ENCODE assay signal across 17 cellular contexts in genomic region chr1:98328855-98329254, GRCh38.
DNase-seq lines count a peak whose midpoint lies in the region; ATAC-seq and TF ChIP-seq lines count a peak whose summit lies in the region.
"Had no signal": no experiment of that assay in that cellular context is flagged by ENCODE, and none has a peak within 500 bp of the region (broad histone marks: within the 10 kb centered on the region; RNA-seq: fewer than 3 reads in every experiment).

No MANE protein-coding gene starts in this region.

- TF ChIP-seq CTCF in endodermal cell (conservative IDR thresholded peaks at IDR 0.05) (no peak), osteocyte (IDR thresholded peaks at IDR 0.05) (no peak), natural killer cell (IDR thresholded peaks at IDR 0.05) (no peak)

- H3K36me3 Mint-ChIP-seq in activated T-cell treated with anti-CD3 and anti-CD28 coated beads, Interleukin-2, amount 50 U/mL, for 72 hours (ENCODE audit: insufficient read depth in 2 of 2) = no peaks in the 10 kb centered on the region
- H3K36me3 Mint-ChIP-seq in endodermal cell (ENCODE audit: low read depth) (no peaks in the 10 kb centered on the region), osteocyte (ENCODE audit: unreplicated experiment) (no peaks in the 10 kb centered on the region), natural killer cell (no peaks in the 10 kb centered on the region)

- H3K27me3 ChIP-seq in endodermal cell (ENCODE audit: control insufficient read depth, insufficient read depth, low read length, poor library complexity, severe bottlenecking) = no peaks in the 10 kb centered on the region
- H3K27me3 ChIP-seq: BLaER1 treated with 17β-estradiol and CSF1 and Interleukin-3, amounts not matched to agents 10 nM and 100 nM had no signal

- H3K9me3 Mint-ChIP-seq in activated T-cell treated with anti-CD3 and anti-CD28 coated beads, Interleukin-2, amount 50 U/mL, for 72 hours = no peaks in the 10 kb centered on the region
- H3K9me3 Mint-ChIP-seq in endodermal cell (no peaks in the 10 kb centered on the region), osteocyte (ENCODE audit: unreplicated experiment) (no peaks in the 10 kb centered on the region), natural killer cell (no peaks in the 10 kb centered on the region)
- H3K9me3 Mint-ChIP-seq: CD8-positive, alpha-beta memory T cell; H9 had no signal

- H3K27me3 Mint-ChIP-seq in activated T-cell treated with anti-CD3 and anti-CD28 coated beads, Interleukin-2, amount 50 U/mL, for 72 hours (ENCODE audit: low read depth) = no peaks in the 10 kb centered on the region
- H3K27me3 Mint-ChIP-seq in endodermal cell (ENCODE audit: insufficient read depth) (peaks cover 7% of the 10 kb centered on the region), osteocyte (ENCODE audit: unreplicated experiment) (no peaks in the 10 kb centered on the region), natural killer cell (ENCODE audit: low read depth in 2 of 2) (peaks cover 0 to 4% of the 10 kb centered on the region in 2 donors)
- H3K27me3 Mint-ChIP-seq: B cell; CD8-positive, alpha-beta memory T cell had no signal

- no peak for DNase-seq in activated T-cell treated with anti-CD3 and anti-CD28 coated beads, Interleukin-2, amount 50 U/mL, for 72 hours
- no peak for DNase-seq in activated T-cell treated with anti-CD3 and anti-CD28 coated beads, Interleukin-2, amount 50 U/mL, for 1 hour
- DNase-seq in M059J (ENCODE audit: low read depth) (peak; percentile 22), endodermal cell (no peak), osteocyte (ENCODE audit: extremely low spot score, unreplicated experiment) (no peak), natural killer cell (no peak)
- DNase-seq: 8988T; CD8-positive, alpha-beta memory T cell; COR-L47; DMS79 treated with DMSO at 0.1 percent for 48 hours; GF-D8; H9 had no signal

- H3K27ac Mint-ChIP-seq in activated T-cell treated with anti-CD3 and anti-CD28 coated beads, Interleukin-2, amount 50 U/mL, for 72 hours = peak overlapping the region; percentile 35
- no peak overlapping the region for H3K27ac Mint-ChIP-seq in endodermal cell
- H3K27ac Mint-ChIP-seq in osteocyte (ENCODE audit: unreplicated experiment) = peak overlapping the region; percentile 69
- no peak overlapping the region for H3K27ac Mint-ChIP-seq in natural killer cell
- H3K27ac Mint-ChIP-seq: B cell; CD8-positive, alpha-beta memory T cell had no signal

- peak overlapping the region; percentile 59 for H3K4me3 ChIP-seq in endodermal cell (ENCODE audit: low read length)
- H3K4me3 ChIP-seq: BLaER1 treated with 17β-estradiol and CSF1 and Interleukin-3, amounts not matched to agents 10 nM and 100 nM; K562 had no signal

- no peak overlapping the region for H3K4me3 Mint-ChIP-seq in activated T-cell treated with anti-CD3 and anti-CD28 coated beads, Interleukin-2, amount 50 U/mL, for 72 hours
- H3K4me3 Mint-ChIP-seq in endodermal cell (no peak overlapping the region), osteocyte (ENCODE audit: unreplicated experiment) (no peak overlapping the region), natural killer cell (no peak overlapping the region)
- H3K4me3 Mint-ChIP-seq: B cell; CD8-positive, alpha-beta memory T cell; H9 had no signal

- no peaks in the 10 kb centered on the region for H3K9me3 ChIP-seq in endodermal cell (ENCODE audit: control insufficient read depth, low read length)

- H3K9ac ChIP-seq in endodermal cell (ENCODE audit: extremely low read depth, low read length, poor library complexity, severe bottlenecking) = no peak overlapping the region
- H3K9ac ChIP-seq: BLaER1 treated with 17β-estradiol and CSF1 and Interleukin-3, amounts not matched to agents 10 nM and 100 nM had no signal

- intact Hi-C loops in natural killer cell (cut with micrococcal nuclease) = no loop called here

- ATAC-seq in activated T-cell treated with anti-CD3 and anti-CD28 coated beads, Interleukin-2, amount 50 U/mL, for 72 hours (replicated peaks in 1 of 2) = no peak
- ATAC-seq in HG03571 (IDR thresholded peaks at IDR 0.05; ENCODE audit: unreplicated experiment) = no peak
- ATAC-seq in GM21528 (IDR thresholded peaks at IDR 0.05; ENCODE audit: low FRiP score, unreplicated experiment) = no peak
- no peak for ATAC-seq in natural killer cell
- ATAC-seq: K562 had no signal

- no peak overlapping the region for H3K27ac ChIP-seq in endodermal cell (ENCODE audit: low read depth, low read length)
- H3K27ac ChIP-seq: BLaER1 treated with 17β-estradiol and CSF1 and Interleukin-3, amounts not matched to agents 10 nM and 100 nM had no signal

- peaks cover 11% of the 10 kb centered on the region for H3K4me1 Mint-ChIP-seq in activated T-cell treated with anti-CD3 and anti-CD28 coated beads, Interleukin-2, amount 50 U/mL, for 72 hours (ENCODE audit: low read depth)
- H3K4me1 Mint-ChIP-seq in endodermal cell = peaks cover 53% of the 10 kb centered on the region
- peaks cover 87% of the 10 kb centered on the region for H3K4me1 Mint-ChIP-seq in osteocyte (ENCODE audit: unreplicated experiment)
- peaks cover 45 to 50% of the 10 kb centered on the region in 2 donors for H3K4me1 Mint-ChIP-seq in natural killer cell
- H3K4me1 Mint-ChIP-seq: B cell had no signal

- H3K36me3 ChIP-seq in endodermal cell (ENCODE audit: control insufficient read depth, insufficient read depth, low read length) = no peaks in the 10 kb centered on the region
- H3K36me3 ChIP-seq: BLaER1 treated with 17β-estradiol and CSF1 and Interleukin-3, amounts not matched to agents 10 nM and 100 nM had no signal

- H3K4me1 ChIP-seq in endodermal cell (ENCODE audit: control insufficient read depth, insufficient read depth, low read length) = peaks cover 6% of the 10 kb centered on the region

Comparison
In these comparisons a context has a peak if more than half of its experiments do, and no peak if none do; other contexts are left out.
1. H3K27ac Mint-ChIP-seq: peak in activated T-cell treated with anti-CD3 and anti-CD28 coated beads, Interleukin-2, amount 50 U/mL, for 72 hours (single experiment) and osteocyte (single experiment); none in endodermal cell (single experiment) and natural killer cell (0 of 2).